Comparison of ENCODE assay signal across 8 cellular contexts in the genomic region with DNA sequence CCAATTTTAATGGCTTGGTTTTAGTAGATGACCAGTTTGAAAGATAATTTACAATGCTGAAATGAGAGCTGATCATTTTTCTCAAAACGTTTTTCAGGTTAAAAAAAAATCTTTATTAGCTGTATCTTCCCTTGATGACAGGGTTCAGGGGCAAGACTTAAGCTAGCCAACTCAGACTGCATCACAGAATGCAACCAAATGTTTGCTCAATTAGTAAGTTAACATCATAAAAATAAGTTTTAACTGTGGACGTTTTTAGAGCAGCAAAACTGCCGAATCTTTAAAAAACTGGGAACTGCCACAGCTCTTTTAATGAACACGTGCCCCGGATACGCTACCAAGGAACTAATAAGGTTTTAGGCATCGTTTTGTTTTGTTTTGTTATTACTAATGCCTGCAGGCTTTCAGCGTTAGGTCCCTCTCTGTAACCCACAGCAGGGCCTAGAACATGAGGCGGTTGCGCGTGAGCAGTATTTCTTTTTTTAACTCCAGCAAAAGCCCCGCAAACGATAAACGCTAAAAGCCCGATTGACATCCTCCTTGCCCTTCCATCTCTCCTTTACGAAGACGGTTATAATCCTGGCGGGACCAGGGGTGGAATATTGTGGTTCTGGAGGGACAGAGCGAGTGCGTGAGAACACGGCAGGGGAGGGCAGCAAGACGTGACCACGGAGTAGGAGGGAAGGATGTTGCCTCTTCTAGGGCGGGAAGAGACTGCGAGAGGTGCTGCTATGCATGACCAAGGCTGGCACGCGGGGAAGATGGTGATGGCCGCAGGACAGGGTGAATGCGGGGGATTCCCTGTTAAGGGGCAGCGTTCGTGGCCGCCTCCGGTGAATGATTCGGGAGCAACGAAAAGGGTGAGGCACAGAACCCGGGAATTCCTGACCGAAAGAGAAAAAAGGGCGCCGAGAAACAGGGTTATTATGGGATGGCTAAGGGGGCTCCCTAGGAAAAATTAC. TPM values are rescaled to one million over a fixed set of nuclear protein-coding genes. Genes with fewer than 3 reads are reported as not detected.
DNase-seq lines count a peak whose midpoint lies in the region; ATAC-seq and TF ChIP-seq lines count a peak whose summit lies in the region.

No MANE protein-coding gene starts in this region.

- ATAC-seq in HG03460 (IDR thresholded peaks at IDR 0.05; ENCODE audit: unreplicated experiment): peak; percentile 40
- peak; percentile 62 for ATAC-seq in esophagus mucosa
- ATAC-seq in naive thymus-derived CD4-positive, alpha-beta T cell: peak; percentile 36
- peak; percentile 48 for ATAC-seq in stimulated activated naive CD8-positive, alpha-beta T cell treated with anti-CD3 and anti-CD28 coated beads, Interleukin-15, Interleukin-2, amounts not matched to agents 100 U/mL and 50 U/mL, for 24 hours
- ATAC-seq in GM21447 (IDR thresholded peaks at IDR 0.05; ENCODE audit: unreplicated experiment): no peak

- peak overlapping the region; percentile 82 for H3K27ac ChIP-seq in OCI-LY1 (ENCODE audit: low read depth, low read length, poor library complexity, severe bottlenecking)
- peak overlapping the region; percentile 87 for H3K27ac ChIP-seq in naive thymus-derived CD4-positive, alpha-beta T cell (ENCODE audit: low read depth, low read length)

- H3K27me3 ChIP-seq in OCI-LY1 (ENCODE audit: insufficient read depth, low read length): no peaks in the 10 kb centered on the region
- H3K27me3 ChIP-seq in naive thymus-derived CD4-positive, alpha-beta T cell (ENCODE audit: control insufficient read depth in 2 of 2, insufficient read depth in 2 of 2, low read length in 2 of 2): no peaks in the 10 kb centered on the region

- H2AFZ ChIP-seq in OCI-LY1 (ENCODE audit: low read length): no peak overlapping the region

- H3K4me2 ChIP-seq in OCI-LY1 (ENCODE audit: low read length): peak overlapping the region; percentile 77

- H3K9me3 ChIP-seq in OCI-LY1 (ENCODE audit: low read length): no peaks in the 10 kb centered on the region
- H3K9me3 ChIP-seq in naive thymus-derived CD4-positive, alpha-beta T cell (ENCODE audit: control insufficient read depth in 2 of 3, low read length in 3 of 3): no peaks in the 10 kb centered on the region

- intact Hi-C loops in naive thymus-derived CD4-positive, alpha-beta T cell (cut with micrococcal nuclease): loop anchor here in 1 of 2 donors (5.0 kb wide), 3 partner anchors 156 to 771 kb away; a partner anchor contains a TSS

- H3K79me2 ChIP-seq in OCI-LY1 (ENCODE audit: insufficient read depth, low read length): peaks cover 56% of the 10 kb centered on the region

- peak overlapping the region; percentile 97 to 100 (median 99) for H3K27ac Mint-ChIP-seq in naive thymus-derived CD4-positive, alpha-beta T cell

- no peaks in the 10 kb centered on the region for H3K27me3 Mint-ChIP-seq in naive thymus-derived CD4-positive, alpha-beta T cell

- H3K36me3 ChIP-seq in OCI-LY1 (ENCODE audit: insufficient read depth, low read length): peaks cover 30% of the 10 kb centered on the region; the same call in 1 of the 2 replicates
- peaks cover 0 to 5% (median 0%) of the 10 kb centered on the region in 3 experiments for H3K36me3 ChIP-seq in naive thymus-derived CD4-positive, alpha-beta T cell (ENCODE audit: control insufficient read depth in 2 of 3, insufficient read depth in 3 of 3, low read length in 3 of 3)

- H3K9me2 ChIP-seq in OCI-LY1 (ENCODE audit: low read depth, low read length): no peaks in the 10 kb centered on the region

- no peak for TF ChIP-seq CTCF in OCI-LY1 (IDR thresholded peaks at IDR 0.05; ENCODE audit: low read length)

- peaks cover 27 to 58% (median 49%) of the 10 kb centered on the region in 7 donors for H3K4me1 Mint-ChIP-seq in naive thymus-derived CD4-positive, alpha-beta T cell

- H3K4me1 ChIP-seq in OCI-LY1 (ENCODE audit: insufficient read depth, low read length, severe bottlenecking): peaks cover 39% of the 10 kb centered on the region
- peaks cover 3 to 11% of the 10 kb centered on the region in 2 donors for H3K4me1 ChIP-seq in naive thymus-derived CD4-positive, alpha-beta T cell (ENCODE audit: control insufficient read depth in 2 of 2, insufficient read depth in 2 of 2, low read length in 2 of 2)

- H3F3A ChIP-seq in OCI-LY1 (ENCODE audit: insufficient read depth, low read length): no peaks in the 10 kb centered on the region

- H3K9me3 Mint-ChIP-seq in naive thymus-derived CD4-positive, alpha-beta T cell: no peaks in the 10 kb centered on the region

- H3K4me3 ChIP-seq in OCI-LY1 (ENCODE audit: low read depth, low read length, poor library complexity, severe bottlenecking): peak overlapping the region; percentile 73
- H3K4me3 ChIP-seq in naive thymus-derived CD4-positive, alpha-beta T cell (ENCODE audit: low read length): peak overlapping the region; percentile 98

- CTCF ChIA-PET in naive thymus-derived CD4-positive, alpha-beta T cell (lab: Charles Lee): interaction anchor here (0.6 to 0.9 kb wide), 2 partner anchors 140 to 211 kb away, joined by 3 to 5 read pairs; no protein-coding TSS in a partner anchor

- H3K36me3 Mint-ChIP-seq in naive thymus-derived CD4-positive, alpha-beta T cell: peaks cover 0 to 15% (median 4%) of the 10 kb centered on the region in 5 donors

- POLR2A ChIA-PET in naive thymus-derived CD4-positive, alpha-beta T cell (lab: Charles Lee): interaction anchor here (0.7 to 1.0 kb wide), 4 partner anchors 54 to 702 kb away, joined by 3 to 4 read pairs (median 4); no protein-coding TSS in a partner anchor

- H4K20me1 ChIP-seq in OCI-LY1 (ENCODE audit: insufficient read depth, low read length): no peaks in the 10 kb centered on the region

- DNase-seq in ELR (ENCODE audit: low read depth): peak; percentile 74
- peak; percentile 71 to 72 for DNase-seq in activated T-cell treated with anti-CD3 and anti-CD28 coated beads, Interleukin-2, amount 50 U/mL, for 48 hours
- DNase-seq in naive thymus-derived CD4-positive, alpha-beta T cell: peak; percentile 15 to 61 (median 33)
- DNase-seq in stimulated activated naive CD8-positive, alpha-beta T cell treated with anti-CD3 and anti-CD28 coated beads, Interleukin-15, Interleukin-2, amounts not matched to agents 100 U/mL and 50 U/mL, for 24 hours: peak; percentile 65

- H3K4me3 Mint-ChIP-seq in naive thymus-derived CD4-positive, alpha-beta T cell: peak overlapping the region; percentile 92 to 99 (median 97)

- H3K9ac ChIP-seq in OCI-LY1 (ENCODE audit: low read length): peak overlapping the region; percentile 78

RNA-seq across cellular contexts. Expression of a gene that starts 0.7 kb away (rescaled TPM):
- total RNA-seq in esophagus mucosa: 40.3 TPM
- total RNA-seq in naive thymus-derived CD4-positive, alpha-beta T cell: 100 to 1,000 TPM in 1 of 5 experiments, 10 to 100 TPM in 4; 46.1 to 104 (median 78.6) TPM
- 10 to 100 TPM; 78.2 to 80.9 TPM for polyA plus RNA-seq in naive thymus-derived CD4-positive, alpha-beta T cell
